ENCODE assay signal across 8 cellular contexts in the genomic region with DNA sequence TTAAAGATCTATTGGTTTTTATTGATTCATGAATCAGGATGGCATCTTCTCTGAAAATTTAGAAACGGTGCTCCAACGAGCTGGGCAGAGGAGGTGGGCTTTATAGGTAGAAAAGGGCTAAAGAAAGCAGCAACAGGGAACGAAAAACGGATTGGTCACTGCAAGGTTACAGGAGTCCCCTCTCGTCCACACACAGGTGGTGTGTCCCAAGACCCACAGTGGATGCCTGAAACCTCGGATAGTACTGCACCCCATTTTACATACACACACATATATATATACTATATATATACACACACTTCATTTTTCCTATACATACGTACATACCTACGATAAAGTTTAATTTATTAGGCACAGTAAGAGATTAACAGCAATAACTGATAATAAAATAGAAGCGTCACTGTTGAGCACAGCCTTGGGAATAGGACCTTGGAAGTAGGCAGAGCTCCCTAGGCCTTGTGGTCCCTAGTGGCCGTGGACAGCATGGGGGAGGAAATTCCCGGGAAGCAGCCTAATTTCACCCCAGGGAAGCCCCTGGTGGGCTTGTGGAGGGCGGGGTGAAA. TPM values are rescaled to one million over a fixed set of nuclear protein-coding genes. Genes with fewer than 3 reads are reported as not detected.
DNase-seq lines count a peak whose midpoint lies in the region; ATAC-seq and TF ChIP-seq lines count a peak whose summit lies in the region.

No MANE protein-coding gene starts in this region.

- peak overlapping the region; percentile 75 for H3K4me3 Mint-ChIP-seq in activated naive CD4-positive, alpha-beta T cell treated with anti-CD3 and anti-CD28 coated beads for 36 hours

- in situ Hi-C loops in brain microvascular endothelial cell (cut with HindIII; ENCODE audit: low pct_ligation_motif_present, low sequenced_read_pairs) (no loop called here), GM13976 (cut with MboI; ENCODE audit: low sequenced_read_pairs, unreplicated experiment) (no loop called here)

- H3K27ac ChIP-seq in brain microvascular endothelial cell (no peak overlapping the region), lung (ENCODE audit: low read depth in 1 of 2, low read length in 1 of 2) (peak overlapping the region; percentile 12 to 59), upper lobe of right lung (peak overlapping the region; percentile 81)

- peaks cover 0 to 3% of the 10 kb centered on the region in 2 donors for H3K4me1 ChIP-seq in lung (ENCODE audit: control insufficient read depth in 2 of 2, insufficient read depth in 2 of 2, low read length in 2 of 2)
- peaks cover 25% of the 10 kb centered on the region for H3K4me1 ChIP-seq in upper lobe of right lung

- peaks cover 45% of the 10 kb centered on the region for H3K4me1 Mint-ChIP-seq in activated naive CD4-positive, alpha-beta T cell treated with anti-CD3 and anti-CD28 coated beads for 36 hours (ENCODE audit: low read depth)

- intact Hi-C loops in activated naive CD4-positive, alpha-beta T cell treated with anti-CD3 and anti-CD28 coated beads for 36 hours (cut with micrococcal nuclease) = loop anchor here (1.0 to 10.0 kb wide), 2 partner anchors 26 to 726 kb away; no protein-coding TSS in a partner anchor
- intact Hi-C loops in upper lobe of right lung (cut with DNase I) = no loop called here

- no peaks in the 10 kb centered on the region for H3K27me3 Mint-ChIP-seq in activated naive CD4-positive, alpha-beta T cell treated with anti-CD3 and anti-CD28 coated beads for 36 hours (ENCODE audit: low read depth)

- no peak for DNase-seq in activated naive CD4-positive, alpha-beta T cell treated with anti-CD3 and anti-CD28 coated beads for 36 hours
- no peak for DNase-seq in activated naive CD4-positive, alpha-beta T cell (lab: John Stamatoyannopoulos, UW)
- DNase-seq in brain microvascular endothelial cell (no peak), lung (ENCODE audit: low spot score) (no peak), upper lobe of right lung (no peak), GM13976 (ENCODE audit: low spot score) (no peak)

- peaks cover 3% of the 10 kb centered on the region for H3K9me3 Mint-ChIP-seq in activated naive CD4-positive, alpha-beta T cell treated with anti-CD3 and anti-CD28 coated beads for 36 hours

- CTCF ChIA-PET in activated naive CD4-positive, alpha-beta T cell treated with anti-CD3 and anti-CD28 coated beads for 36 hours (lab: Charles Lee) = interaction anchor here (0.5 to 4.3 kb wide), 8 partner anchors 10 to 329 kb away, joined by 3 to 26 read pairs (median 4); no protein-coding TSS in a partner anchor

- peaks cover 2% of the 10 kb centered on the region for H3K36me3 Mint-ChIP-seq in activated naive CD4-positive, alpha-beta T cell treated with anti-CD3 and anti-CD28 coated beads for 36 hours (ENCODE audit: low read depth)

- H3K27ac Mint-ChIP-seq in activated naive CD4-positive, alpha-beta T cell treated with anti-CD3 and anti-CD28 coated beads for 36 hours = no peak overlapping the region

- H3K9me3 ChIP-seq in lung (ENCODE audit: control insufficient read depth in 2 of 2, insufficient read depth in 1 of 2, low read length in 1 of 2) (no peaks in the 10 kb centered on the region), upper lobe of right lung (no peaks in the 10 kb centered on the region)

- no peaks in the 10 kb centered on the region for H3K27me3 ChIP-seq in brain microvascular endothelial cell (replicated peaks)
- no peaks in the 10 kb centered on the region for H3K27me3 ChIP-seq in lung (ENCODE audit: control insufficient read depth, insufficient read depth)
- no peaks in the 10 kb centered on the region for H3K27me3 ChIP-seq in upper lobe of right lung

- peak; percentile 35 for TF ChIP-seq CTCF in brain microvascular endothelial cell (IDR thresholded peaks at IDR 0.05; ENCODE audit: low read depth, low read length, missing control alignments)
- TF ChIP-seq CTCF in lung (IDR thresholded peaks at IDR 0.05; ENCODE audit: control extremely low read depth, extremely low read depth) = no peak
- TF ChIP-seq CTCF in upper lobe of right lung (IDR thresholded peaks at IDR 0.05) = no peak
- no peak for TF ChIP-seq CTCF in GM13976 (IDR thresholded peaks at IDR 0.05; ENCODE audit: borderline replicate concordance, control extremely low read depth, extremely low read depth, insufficient read depth, missing control alignments)

- WGBS in lung, 2 donors = 66 to 80% methylated on average over 12 of the region's 12 CpGs

- no peak for ATAC-seq in lung (ENCODE audit: insufficient read depth, low FRiP score)
- ATAC-seq in upper lobe of right lung = no peak
- ATAC-seq in HG03342 (IDR thresholded peaks at IDR 0.05; ENCODE audit: unreplicated experiment) = no peak
- no peak for ATAC-seq in HG02973 (IDR thresholded peaks at IDR 0.05; ENCODE audit: unreplicated experiment)

- peaks cover 7% of the 10 kb centered on the region for H3K36me3 ChIP-seq in brain microvascular endothelial cell (replicated peaks)
- peaks cover 0 to 3% of the 10 kb centered on the region in 2 donors for H3K36me3 ChIP-seq in lung (ENCODE audit: control insufficient read depth in 2 of 2, insufficient read depth in 2 of 2, low read length in 2 of 2)
- H3K36me3 ChIP-seq in upper lobe of right lung = peaks cover 10% of the 10 kb centered on the region

- H3K4me3 ChIP-seq in brain microvascular endothelial cell (ENCODE audit: low read depth, low read length) (peak overlapping the region; percentile 45), lung (no peak overlapping the region), upper lobe of right lung (peak overlapping the region; percentile 94)

RNA-seq across cellular contexts. Expression of a gene that starts 0.7 kb away (rescaled TPM):
- 10 to 100 TPM; 46.6 to 50.3 TPM for total RNA-seq in activated naive CD4-positive, alpha-beta T cell treated with anti-CD3 and anti-CD28 coated beads for 36 hours
- total RNA-seq in lung = 10 to 100 TPM; 39.1 to 47.4 TPM
- polyA plus RNA-seq in lung = 10 to 100 TPM; 22.6 to 30.1 TPM
- total RNA-seq in upper lobe of right lung = 55.2 TPM
